8 cellular contexts compared by ENCODE assay signal in the genomic region with DNA sequence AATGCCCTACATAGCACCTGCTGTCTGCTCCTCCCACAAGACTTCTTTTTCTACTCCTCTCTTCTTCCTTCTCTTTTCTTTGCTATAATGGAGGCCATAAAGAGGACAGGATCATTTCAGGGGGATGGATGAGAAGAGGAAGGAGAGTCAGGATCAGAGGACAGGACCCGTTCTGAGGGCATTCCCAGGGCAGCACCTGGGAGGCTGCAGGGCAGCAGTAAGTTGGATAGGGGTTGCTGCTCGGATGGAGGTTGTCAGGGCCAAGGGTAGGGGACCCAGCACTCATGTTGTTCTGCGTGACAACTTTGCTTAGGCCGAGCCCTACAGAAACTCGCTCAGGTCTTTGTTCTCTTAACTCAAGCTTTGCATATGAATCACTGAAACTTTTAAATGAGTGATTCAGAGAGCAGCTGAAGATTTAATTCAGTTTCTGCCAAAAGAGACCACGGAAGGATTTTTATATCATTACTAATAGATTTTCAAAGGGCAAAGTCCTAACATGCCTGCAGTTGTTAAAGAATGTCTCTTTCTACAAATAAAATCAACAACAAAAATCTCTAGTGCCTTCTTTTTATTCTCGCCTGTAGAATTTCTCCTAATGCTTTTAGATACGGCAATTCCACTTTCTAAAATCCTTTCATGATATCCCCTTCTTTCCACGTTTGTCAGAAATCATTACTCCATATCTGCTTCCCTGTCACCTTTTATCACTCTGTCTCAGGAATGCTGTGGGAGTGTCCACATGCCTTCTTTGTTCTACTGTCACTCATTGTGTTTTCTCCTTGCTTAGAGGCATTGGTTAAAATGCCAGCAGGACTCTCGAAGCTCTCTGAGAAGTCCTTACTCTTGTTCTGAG. TPM values are rescaled to one million over a fixed set of nuclear protein-coding genes. Genes with fewer than 3 reads are reported as not detected.
DNase-seq lines count a peak whose midpoint lies in the region; ATAC-seq and TF ChIP-seq lines count a peak whose summit lies in the region.

No MANE protein-coding gene starts in this region.

- H3K27ac ChIP-seq in smooth muscle cell (ENCODE audit: low read depth) (peak overlapping the region; percentile 89), stomach (no peak overlapping the region)

- TF ChIP-seq EP300 in stomach (IDR thresholded peaks at IDR 0.05), result no peak

- H3K27me3 ChIP-seq in smooth muscle cell (ENCODE audit: low read depth) (no peaks in the 10 kb centered on the region), stomach (no peaks in the 10 kb centered on the region)

- peak; percentile 97 for ATAC-seq in GM21515 (IDR thresholded peaks at IDR 0.05; ENCODE audit: unreplicated experiment)
- peak; percentile 99 for ATAC-seq in HG03575 (IDR thresholded peaks at IDR 0.05; ENCODE audit: extremely low read depth, insufficient number of reproducible peaks, low FRiP score, unreplicated experiment)

- no peaks in the 10 kb centered on the region for H4K20me1 ChIP-seq in smooth muscle cell (ENCODE audit: low read depth)

- WGBS in smooth muscle cell (ENCODE audit: low lambda C conversion rate), result 38% methylated on average over 10 of the region's 10 CpGs
- 51 to 60% (median 53%) methylated on average over 10 of the region's 10 CpGs for WGBS in stomach, 5 donors

- TF ChIP-seq CTCF in smooth muscle cell (IDR thresholded peaks at IDR 0.05; ENCODE audit: borderline replicate concordance, insufficient read depth, poor library complexity, severe bottlenecking) (no peak), stomach (IDR thresholded peaks at IDR 0.05) (no peak)

- H2AFZ ChIP-seq in smooth muscle cell (ENCODE audit: low read depth), result peak overlapping the region; percentile 75

- peak overlapping the region; percentile 58 for H3K9ac ChIP-seq in smooth muscle cell (ENCODE audit: low read depth)

- peak; percentile 72 for DNase-seq in GM03348 (ENCODE audit: low spot score)
- DNase-seq in dedifferentiated amniotic fluid mesenchymal stem cell (ENCODE audit: extremely low spot score), result peak; percentile 84
- DNase-seq in smooth muscle cell (lab: John Stamatoyannopoulos, UW; ENCODE audit: unreplicated experiment), result no peak
- no peak for DNase-seq in DMS79 (lab: John Stamatoyannopoulos, UW)
- DNase-seq in stomach, result no peak
- DNase-seq in OCI-M1 (lab: John Stamatoyannopoulos, UW), result no peak

- TF ChIP-seq POLR2A in stomach (IDR thresholded peaks at IDR 0.05), result no peak

- peak overlapping the region; percentile 69 for H3K4me2 ChIP-seq in smooth muscle cell

- H3K4me3 ChIP-seq in smooth muscle cell, result no peak overlapping the region
- no peak overlapping the region for H3K4me3 ChIP-seq in stomach

- H3K36me3 ChIP-seq in smooth muscle cell (ENCODE audit: low read depth) (no peaks in the 10 kb centered on the region), stomach (no peaks in the 10 kb centered on the region)

- H3K9me3 ChIP-seq in smooth muscle cell (replicated peaks; ENCODE audit: low read depth) (no peaks in the 10 kb centered on the region), stomach (no peaks in the 10 kb centered on the region)

- H3K79me2 ChIP-seq in smooth muscle cell (ENCODE audit: low read depth), result no peaks in the 10 kb centered on the region

- no peaks in the 10 kb centered on the region for H3F3A ChIP-seq in smooth muscle cell (ENCODE audit: low read depth)

- H3K4me1 ChIP-seq in smooth muscle cell (ENCODE audit: low read depth) (peaks cover 11% of the 10 kb centered on the region), stomach (no peaks in the 10 kb centered on the region)

- intact Hi-C loops in stomach (cut with DNase I; ENCODE audit: low total_unique reads), result no loop called here

RNA-seq across cellular contexts. Expression of gene GALNT5, which starts 11.1 kb away (rescaled TPM):
- total RNA-seq in smooth muscle cell (1.8 and 2.5 TPM in 2 replicates), stomach (10 to 100 TPM in 3 of 5 donors, 1 to 10 TPM in 2; 2.2 to 27.5 (median 11.6) TPM)
- polyA plus RNA-seq in smooth muscle cell (1.5 and 2.0 TPM in 2 replicates), stomach (1 to 10 TPM; 1.1 to 1.5 (median 1.5) TPM)

Comparison
In these comparisons a context has a peak if more than half of its experiments do, and no peak if none do; other contexts are left out.
1. DNase-seq: peak in GM03348 (single experiment) and dedifferentiated amniotic fluid mesenchymal stem cell (single experiment); none in smooth muscle cell (single experiment), DMS79 (single experiment), stomach (single experiment) and OCI-M1 (single experiment).